ENCODE assay signal across 1 cellular context in the genomic region with DNA sequence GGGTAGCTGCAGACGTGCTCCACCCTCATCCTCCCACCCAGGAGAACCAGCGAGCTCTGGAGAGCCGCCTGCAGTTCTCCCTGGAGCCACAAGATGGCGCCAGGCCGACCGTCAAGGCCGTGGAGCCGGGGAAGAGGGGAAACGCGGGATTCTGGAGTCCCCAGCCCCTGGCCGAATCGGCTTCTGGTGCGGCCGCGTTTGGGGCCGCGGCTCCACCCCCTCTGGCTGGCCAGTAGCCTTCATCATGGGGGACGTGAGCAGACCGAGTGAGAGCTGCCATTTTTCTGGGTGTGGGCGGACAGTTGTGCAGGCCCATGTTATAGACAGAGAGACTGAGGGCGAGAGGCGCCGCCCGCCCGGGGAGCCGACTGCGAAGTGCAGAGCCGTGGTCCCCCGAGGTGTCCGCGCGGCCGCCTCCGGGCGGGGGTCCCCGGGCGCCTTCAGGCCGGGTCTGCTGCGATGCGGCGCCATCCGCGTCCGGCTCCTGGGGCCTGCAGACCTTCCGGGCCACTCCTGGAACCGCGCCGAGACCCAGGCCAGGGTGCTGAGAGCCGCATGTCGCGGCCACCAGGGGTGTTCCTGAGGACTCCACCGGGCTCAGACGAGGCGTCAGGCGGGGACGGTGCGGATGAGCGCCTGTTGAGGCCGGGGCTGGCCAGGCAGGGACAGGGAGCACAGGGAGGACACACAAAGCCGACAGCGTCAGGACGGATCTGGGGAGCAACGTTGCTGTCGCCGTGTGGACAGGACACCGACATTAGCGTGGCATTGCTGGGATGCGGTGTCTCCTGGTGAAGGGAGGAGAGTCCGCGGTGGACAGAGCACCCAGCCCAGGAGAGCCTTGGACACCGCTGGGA.
A peak's percentile ranks its signal among the peaks of the same experiment; 100 is the strongest.
TF ChIP-seq lines count a peak whose summit lies in the region.

No MANE protein-coding gene starts in this region.

TF ChIP-seq in HepG2, 621 proteins besides CTCF, POLR2A, EP300 and RAD21 (continued from another document):
- TF ChIP-seq, protein P1, sequence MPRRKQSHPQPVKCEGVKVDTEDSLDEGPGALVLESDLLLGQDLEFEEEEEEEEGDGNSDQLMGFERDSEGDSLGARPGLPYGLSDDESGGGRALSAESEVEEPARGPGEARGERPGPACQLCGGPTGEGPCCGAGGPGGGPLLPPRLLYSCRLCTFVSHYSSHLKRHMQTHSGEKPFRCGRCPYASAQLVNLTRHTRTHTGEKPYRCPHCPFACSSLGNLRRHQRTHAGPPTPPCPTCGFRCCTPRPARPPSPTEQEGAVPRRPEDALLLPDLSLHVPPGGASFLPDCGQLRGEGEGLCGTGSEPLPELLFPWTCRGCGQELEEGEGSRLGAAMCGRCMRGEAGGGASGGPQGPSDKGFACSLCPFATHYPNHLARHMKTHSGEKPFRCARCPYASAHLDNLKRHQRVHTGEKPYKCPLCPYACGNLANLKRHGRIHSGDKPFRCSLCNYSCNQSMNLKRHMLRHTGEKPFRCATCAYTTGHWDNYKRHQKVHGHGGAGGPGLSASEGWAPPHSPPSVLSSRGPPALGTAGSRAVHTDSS (CRISPR knock-in tag; conservative IDR thresholded peaks at IDR 0.05) = no peak
- TF ChIP-seq ZNF253 (CRISPR knock-in tag; IDR thresholded peaks at IDR 0.05; ENCODE audit: borderline replicate concordance) (no peak), MTF2 (CRISPR knock-in tag; IDR thresholded peaks at IDR 0.05; ENCODE audit: borderline replicate concordance) (peak; percentile 60; the same call in 1 of the 2 replicates), SP4 (CRISPR knock-in tag; IDR thresholded peaks at IDR 0.05) (0 out of 2 replicates have a peak, but pooled peaks have one; percentile 15), AGO1 (IDR thresholded peaks at IDR 0.05; ENCODE audit: low read depth, low read length, poor library complexity, severe bottlenecking) (peak; percentile 25), PHF8 (CRISPR knock-in tag; IDR thresholded peaks at IDR 0.05) (0 out of 2 replicates have a peak, but pooled peaks have one; percentile 28)
TF ChIP-seq in HepG2: peak in this region for 34.
